1 cellular context compared by ENCODE assay signal in the genomic region with DNA sequence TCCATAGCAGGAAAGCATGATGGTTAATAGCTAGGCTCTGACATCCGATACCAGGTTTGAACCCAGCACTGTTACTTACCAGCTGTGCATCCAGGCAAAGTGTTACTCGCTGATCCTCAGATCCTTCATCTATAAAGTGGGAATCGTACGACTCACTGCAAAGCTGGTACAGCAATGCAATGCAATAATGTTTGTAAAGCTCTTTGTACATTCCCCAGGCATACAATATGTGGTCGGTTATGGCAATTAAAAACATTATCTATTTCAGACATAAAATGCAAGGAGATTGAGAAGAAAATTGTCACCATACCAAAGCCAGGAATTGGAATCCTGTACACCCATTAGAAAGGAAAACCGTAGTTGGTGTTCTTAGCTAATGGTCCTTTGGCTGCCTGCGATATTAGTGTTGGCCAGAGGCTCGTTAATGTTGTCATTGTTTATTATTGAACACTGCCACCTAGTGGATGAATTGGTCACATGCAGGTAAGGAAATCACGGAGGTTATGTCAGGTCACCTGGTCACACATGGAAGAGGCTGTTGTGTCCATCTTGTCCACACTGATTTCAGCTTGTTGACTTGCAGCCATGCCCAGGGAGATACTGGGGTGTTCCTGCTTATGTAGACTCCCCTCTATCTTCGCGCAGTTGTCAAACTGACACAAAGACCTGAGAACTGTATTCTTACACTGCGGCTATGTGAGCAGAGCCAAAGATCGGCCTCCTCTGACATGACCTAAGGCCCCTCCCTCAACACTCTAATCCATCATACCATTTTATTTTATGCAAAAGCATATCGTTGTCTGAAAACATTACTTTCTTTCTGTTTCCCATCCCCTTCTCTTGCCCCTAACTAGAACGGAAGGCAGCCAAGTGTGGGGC.
TF ChIP-seq lines count a peak whose summit lies in the region.

No MANE protein-coding gene starts in this region.

TF ChIP-seq in GM23338, 12 proteins besides CTCF, POLR2A, EP300 and RAD21 (continued from another document):
- TF ChIP-seq, protein P1, sequence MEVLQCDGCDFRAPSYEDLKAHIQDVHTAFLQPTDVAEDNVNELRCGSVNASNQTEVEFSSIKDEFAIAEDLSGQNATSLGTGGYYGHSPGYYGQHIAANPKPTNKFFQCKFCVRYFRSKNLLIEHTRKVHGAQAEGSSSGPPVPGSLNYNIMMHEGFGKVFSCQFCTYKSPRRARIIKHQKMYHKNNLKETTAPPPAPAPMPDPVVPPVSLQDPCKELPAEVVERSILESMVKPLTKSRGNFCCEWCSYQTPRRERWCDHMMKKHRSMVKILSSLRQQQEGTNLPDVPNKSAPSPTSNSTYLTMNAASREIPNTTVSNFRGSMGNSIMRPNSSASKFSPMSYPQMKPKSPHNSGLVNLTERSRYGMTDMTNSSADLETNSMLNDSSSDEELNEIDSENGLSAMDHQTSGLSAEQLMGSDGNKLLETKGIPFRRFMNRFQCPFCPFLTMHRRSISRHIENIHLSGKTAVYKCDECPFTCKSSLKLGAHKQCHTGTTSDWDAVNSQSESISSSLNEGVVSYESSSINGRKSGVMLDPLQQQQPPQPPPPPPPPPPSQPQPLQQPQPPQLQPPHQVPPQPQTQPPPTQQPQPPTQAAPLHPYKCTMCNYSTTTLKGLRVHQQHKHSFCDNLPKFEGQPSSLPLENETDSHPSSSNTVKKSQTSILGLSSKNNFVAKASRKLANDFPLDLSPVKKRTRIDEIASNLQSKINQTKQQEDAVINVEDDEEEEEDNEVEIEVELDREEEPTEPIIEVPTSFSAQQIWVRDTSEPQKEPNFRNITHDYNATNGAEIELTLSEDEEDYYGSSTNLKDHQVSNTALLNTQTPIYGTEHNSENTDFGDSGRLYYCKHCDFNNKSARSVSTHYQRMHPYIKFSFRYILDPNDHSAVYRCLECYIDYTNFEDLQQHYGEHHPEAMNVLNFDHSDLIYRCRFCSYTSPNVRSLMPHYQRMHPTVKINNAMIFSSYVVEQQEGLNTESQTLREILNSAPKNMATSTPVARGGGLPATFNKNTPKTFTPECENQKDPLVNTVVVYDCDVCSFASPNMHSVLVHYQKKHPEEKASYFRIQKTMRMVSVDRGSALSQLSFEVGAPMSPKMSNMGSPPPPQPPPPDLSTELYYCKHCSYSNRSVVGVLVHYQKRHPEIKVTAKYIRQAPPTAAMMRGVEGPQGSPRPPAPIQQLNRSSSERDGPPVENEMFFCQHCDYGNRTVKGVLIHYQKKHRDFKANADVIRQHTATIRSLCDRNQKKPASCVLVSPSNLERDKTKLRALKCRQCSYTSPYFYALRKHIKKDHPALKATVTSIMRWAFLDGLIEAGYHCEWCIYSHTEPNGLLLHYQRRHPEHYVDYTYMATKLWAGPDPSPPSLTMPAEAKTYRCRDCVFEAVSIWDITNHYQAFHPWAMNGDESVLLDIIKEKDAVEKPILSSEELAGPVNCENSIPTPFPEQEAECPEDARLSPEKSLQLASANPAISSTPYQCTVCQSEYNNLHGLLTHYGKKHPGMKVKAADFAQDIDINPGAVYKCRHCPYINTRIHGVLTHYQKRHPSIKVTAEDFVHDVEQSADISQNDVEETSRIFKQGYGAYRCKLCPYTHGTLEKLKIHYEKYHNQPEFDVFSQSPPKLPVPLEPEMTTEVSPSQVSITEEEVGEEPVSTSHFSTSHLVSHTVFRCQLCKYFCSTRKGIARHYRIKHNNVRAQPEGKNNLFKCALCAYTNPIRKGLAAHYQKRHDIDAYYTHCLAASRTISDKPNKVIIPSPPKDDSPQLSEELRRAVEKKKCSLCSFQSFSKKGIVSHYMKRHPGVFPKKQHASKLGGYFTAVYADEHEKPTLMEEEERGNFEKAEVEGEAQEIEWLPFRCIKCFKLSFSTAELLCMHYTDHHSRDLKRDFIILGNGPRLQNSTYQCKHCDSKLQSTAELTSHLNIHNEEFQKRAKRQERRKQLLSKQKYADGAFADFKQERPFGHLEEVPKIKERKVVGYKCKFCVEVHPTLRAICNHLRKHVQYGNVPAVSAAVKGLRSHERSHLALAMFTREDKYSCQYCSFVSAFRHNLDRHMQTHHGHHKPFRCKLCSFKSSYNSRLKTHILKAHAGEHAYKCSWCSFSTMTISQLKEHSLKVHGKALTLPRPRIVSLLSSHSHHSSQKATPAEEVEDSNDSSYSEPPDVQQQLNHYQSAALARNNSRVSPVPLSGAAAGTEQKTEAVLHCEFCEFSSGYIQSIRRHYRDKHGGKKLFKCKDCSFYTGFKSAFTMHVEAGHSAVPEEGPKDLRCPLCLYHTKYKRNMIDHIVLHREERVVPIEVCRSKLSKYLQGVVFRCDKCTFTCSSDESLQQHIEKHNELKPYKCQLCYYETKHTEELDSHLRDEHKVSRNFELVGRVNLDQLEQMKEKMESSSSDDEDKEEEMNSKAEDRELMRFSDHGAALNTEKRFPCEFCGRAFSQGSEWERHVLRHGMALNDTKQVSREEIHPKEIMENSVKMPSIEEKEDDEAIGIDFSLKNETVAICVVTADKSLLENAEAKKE (CRISPR knock-in tag; IDR thresholded peaks at IDR 0.05) = no peak
